ENCODE assay signal across 8 cellular contexts in genomic region chr11:13440100-13440855, GRCh38. TPM values are rescaled to one million over a fixed set of nuclear protein-coding genes. Genes with fewer than 3 reads are reported as not detected.
DNase-seq lines count a peak whose midpoint lies in the region; TF ChIP-seq lines count a peak whose summit lies in the region.

No MANE protein-coding gene starts in this region.

- peaks cover 4 to 7% of the 10 kb centered on the region in 2 donors for H3K36me3 Mint-ChIP-seq in CD14-positive monocyte

- no peak overlapping the region for H3K4me3 Mint-ChIP-seq in CD14-positive monocyte

- no peak overlapping the region for H3K27ac Mint-ChIP-seq in CD14-positive monocyte

- no peaks in the 10 kb centered on the region for H3K27me3 ChIP-seq in BJ (ENCODE audit: control insufficient read depth, insufficient read depth, low read length)

- peaks cover 27% of the 10 kb centered on the region for H3K4me1 Mint-ChIP-seq in CD14-positive monocyte

- DNase-seq in BJ (ENCODE audit: low read depth) (peak; percentile 84), LHCN-M2 (ENCODE audit: low read depth) (peak; percentile 90), brain pericyte (ENCODE audit: low read depth, low spot score) (peak; percentile 84), iris pigment epithelial cell (ENCODE audit: low read depth) (peak; percentile 96), superior temporal gyrus (ENCODE audit: extremely low spot score) (peak; percentile 87), 8988T (no peak), CD14-positive monocyte (ENCODE audit: low spot score) (no peak), DMS153 (lab: John Stamatoyannopoulos, UW) (no peak)

- TF ChIP-seq CTCF in BJ (IDR thresholded peaks at IDR 0.05; ENCODE audit: insufficient read depth, low read depth, low read length) (no peak), CD14-positive monocyte (IDR thresholded peaks at IDR 0.05) (no peak)

- CTCF ChIA-PET in BJ (lab: Yijun Ruan, JAX): interaction anchor here (1.1 kb wide), 1 partner anchor 14 kb away, joined by 3 read pairs; no protein-coding TSS in a partner anchor

- H3K27me3 Mint-ChIP-seq in CD14-positive monocyte (ENCODE audit: low read depth in 3 of 3): no peaks in the 10 kb centered on the region

- POLR2A ChIA-PET in BJ (lab: Charles Lee): interaction anchor here (0.6 kb wide), 2 partner anchors 8 to 16 kb away, joined by 3 to 6 read pairs; no protein-coding TSS in a partner anchor

- peaks cover 0 to 2% (median 0%) of the 10 kb centered on the region in 7 donors for H3K9me3 Mint-ChIP-seq in CD14-positive monocyte

- peak overlapping the region; percentile 23 for H3K4me3 ChIP-seq in BJ (ENCODE audit: low read depth, low read length)

- no peaks in the 10 kb centered on the region for H3K36me3 ChIP-seq in BJ (ENCODE audit: control insufficient read depth, insufficient read depth, low read length)

- intact Hi-C loops in CD14-positive monocyte (cut with micrococcal nuclease): no loop called here

RNA-seq across cellular contexts. Expression of gene BTBD10, which starts 22.7 kb away (rescaled TPM):
- polyA plus RNA-seq in BJ (2011; rRNA removed): 26.9 and 50.9 TPM in 2 replicates
- polyA minus RNA-seq in BJ (2011; rRNA and poly(A)+ RNA removed): 29.3 and 30.2 TPM in 2 replicates
- 42.2 and 42.6 TPM in 2 replicates for total RNA-seq in LHCN-M2 (2014; rRNA removed)
- 18.3 TPM for polyA plus RNA-seq in LHCN-M2 (2012)
- polyA plus RNA-seq in CD14-positive monocyte: 10 to 100 TPM; 13.8 to 19.8 TPM

RNA-seq across cellular contexts. Expression of gene PTH, which starts 55.5 kb away (rescaled TPM):
- polyA plus RNA-seq in BJ (2011; rRNA removed) (not detected in 2 replicates), CD14-positive monocyte (not detected)
- polyA minus RNA-seq in BJ (2011; rRNA and poly(A)+ RNA removed): not detected in 2 replicates
- total RNA-seq in LHCN-M2 (2014; rRNA removed): not detected in 2 replicates
- not detected for polyA plus RNA-seq in LHCN-M2 (2012)

Comparison
In these comparisons a context has a peak if more than half of its experiments do, and no peak if none do; other contexts are left out.
1. DNase-seq: peak in BJ (single experiment), LHCN-M2 (single experiment), brain pericyte (single experiment), iris pigment epithelial cell (single experiment) and superior temporal gyrus (single experiment); none in 8988T (single experiment), CD14-positive monocyte (single experiment) and DMS153 (single experiment).